Comparison of ENCODE assay signal across 8 cellular contexts in the genomic region with DNA sequence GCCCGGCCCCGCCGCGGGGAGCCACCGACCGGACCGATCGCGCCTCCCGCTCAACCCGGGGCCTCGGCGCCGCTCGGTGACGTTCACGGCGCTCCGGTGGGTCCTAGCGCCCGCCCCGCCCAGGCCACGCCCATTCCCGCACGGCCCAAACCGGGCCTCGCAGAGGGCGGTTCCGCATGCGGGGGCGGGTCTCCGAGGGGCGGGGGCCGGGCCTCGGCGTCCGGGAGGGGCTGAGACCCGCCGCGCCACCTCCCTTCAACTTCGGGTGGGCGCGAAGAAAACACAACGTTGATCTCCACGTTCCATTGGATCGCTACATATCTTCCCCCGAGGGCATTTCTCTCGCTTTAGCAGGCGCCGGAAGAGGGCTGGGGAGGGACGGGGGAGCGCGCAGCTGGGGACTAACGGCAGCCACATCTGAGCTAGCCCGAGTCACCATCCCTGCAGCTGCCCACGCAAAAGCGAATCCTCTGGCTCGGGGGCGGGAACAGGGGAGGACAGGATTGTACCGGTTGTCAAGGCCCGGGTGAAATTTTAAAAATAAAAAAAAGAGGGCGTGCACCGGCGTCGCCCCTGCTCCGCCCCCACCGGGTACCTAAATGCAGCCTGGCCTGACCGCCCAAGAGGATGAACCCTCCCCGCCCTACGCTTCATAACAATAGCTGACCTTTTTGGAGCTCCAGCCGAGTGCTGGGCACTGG. TPM values are rescaled to one million over a fixed set of nuclear protein-coding genes. Genes with fewer than 3 reads are reported as not detected.
A peak's percentile ranks its signal among the peaks of the same experiment; 100 is the strongest.
DNase-seq lines count a peak whose midpoint lies in the region; ATAC-seq, FAIRE-seq and TF ChIP-seq lines count a peak whose summit lies in the region.

A gene (minus strand): TSS at position 78 of the 701 bp plus-strand sequence. CDS start 547 bp downstream, outside the sequence.

- WGBS in thyroid gland, 2 donors, result 1% methylated on average over 18 to 29 of the region's 71 CpGs

- no peaks in the 10 kb centered on the region for H3K79me2 ChIP-seq in parathyroid adenoma

- H3K4me1 ChIP-seq in parathyroid adenoma, result no peaks in the 10 kb centered on the region
- H3K4me1 ChIP-seq in thyroid gland, result peaks cover 7 to 10% of the 10 kb centered on the region in 2 donors

- peaks cover 5% of the 10 kb centered on the region for H3K36me3 ChIP-seq in MG63
- no peaks in the 10 kb centered on the region for H3K36me3 ChIP-seq in parathyroid adenoma (ENCODE audit: control insufficient read depth, insufficient read depth, low read length)
- no peaks in the 10 kb centered on the region for H3K36me3 ChIP-seq in thyroid gland

- TF ChIP-seq POLR2A in H54 (IDR thresholded peaks at IDR 0.05; ENCODE audit: low read depth, low read length), result 0 out of 2 replicates have a peak, but pooled peaks have one; percentile 37
- peak in 1 of 2 donors; percentile 48 for TF ChIP-seq POLR2A in thyroid gland (IDR thresholded peaks at IDR 0.05)

- peak within 1 kb of the TSS; percentile 39 for H3K27ac ChIP-seq in parathyroid adenoma
- H3K27ac ChIP-seq in thyroid gland, result peak within 1 kb of the TSS; percentile 44 to 74 (median 68)

- H3K9me3 ChIP-seq in MG63 (no peaks in the 10 kb centered on the region), parathyroid adenoma (ENCODE audit: control insufficient read depth, low read length) (no peaks in the 10 kb centered on the region), thyroid gland (no peaks in the 10 kb centered on the region)

- peak within 1 kb of the TSS; percentile 90 for H2AFZ ChIP-seq in parathyroid adenoma

- no peaks in the 10 kb centered on the region for H3K9me3 Mint-ChIP-seq in activated naive CD8-positive, alpha-beta T cell treated with anti-CD3 and anti-CD28 coated beads, Interleukin-2, amount 10 ng/mL, durations not matched to agents 7 days and 5 days

- peak within 1 kb of the TSS; percentile 89 for H3K27ac Mint-ChIP-seq in activated naive CD8-positive, alpha-beta T cell treated with anti-CD3 and anti-CD28 coated beads, Interleukin-2, amount 10 ng/mL, durations not matched to agents 7 days and 5 days

- no peak for TF ChIP-seq CTCF in parathyroid adenoma (IDR thresholded peaks at IDR 0.05)
- TF ChIP-seq CTCF in thyroid gland (IDR thresholded peaks at IDR 0.05), result no peak

- H3K9ac ChIP-seq in parathyroid adenoma, result peak within 1 kb of the TSS; percentile 21

- intact Hi-C loops in Right ventricle myocardium superior (cut with DNase I), result no loop called here
- intact Hi-C loops in thyroid gland (cut with DNase I), result no loop called here

- H3K4me3 ChIP-seq in MG63, result peak within 1 kb of the TSS; percentile 78
- peak within 1 kb of the TSS; percentile 86 for H3K4me3 ChIP-seq in parathyroid adenoma (ENCODE audit: low read depth, low read length)
- peak within 1 kb of the TSS; percentile 62 to 83 (median 79) for H3K4me3 ChIP-seq in thyroid gland (replicated peaks in 1 of 3)

- no peak for FAIRE-seq in H54 (lab: Jason Lieb, UNC)

- peaks cover 15% of the 10 kb centered on the region for H3K4me1 Mint-ChIP-seq in activated naive CD8-positive, alpha-beta T cell treated with anti-CD3 and anti-CD28 coated beads, Interleukin-2, amount 10 ng/mL, durations not matched to agents 7 days and 5 days

- peaks cover 10% of the 10 kb centered on the region for H3K36me3 Mint-ChIP-seq in activated naive CD8-positive, alpha-beta T cell treated with anti-CD3 and anti-CD28 coated beads, Interleukin-2, amount 10 ng/mL, durations not matched to agents 7 days and 5 days

- peaks cover 16% of the 10 kb centered on the region for H3K27me3 Mint-ChIP-seq in activated naive CD8-positive, alpha-beta T cell treated with anti-CD3 and anti-CD28 coated beads, Interleukin-2, amount 10 ng/mL, durations not matched to agents 7 days and 5 days

- H3K4me2 ChIP-seq in parathyroid adenoma (ENCODE audit: low read length), result peak within 1 kb of the TSS; percentile 99

- peak; percentile 82 for ATAC-seq in activated naive CD8-positive, alpha-beta T cell treated with anti-CD3 and anti-CD28 coated beads, Interleukin-2, amount 10 ng/mL, durations not matched to agents 7 days and 5 days (ENCODE audit: low read depth)
- ATAC-seq in Right ventricle myocardium superior (ENCODE audit: poor library complexity), result peak; percentile 99

- peak within 1 kb of the TSS; percentile 92 for H3K4me3 Mint-ChIP-seq in activated naive CD8-positive, alpha-beta T cell treated with anti-CD3 and anti-CD28 coated beads, Interleukin-2, amount 10 ng/mL, durations not matched to agents 7 days and 5 days

- peak; percentile 81 for DNase-seq in GDM1 (lab: John Stamatoyannopoulos, UW)
- peak; percentile 84 for DNase-seq in H54 (ENCODE audit: insufficient read length, low spot score)
- DNase-seq in MG63, result peak; percentile 91
- DNase-seq in SW 1271 (lab: John Stamatoyannopoulos, UW), result peak; percentile 41 to 61
- DNase-seq in activated naive CD8-positive, alpha-beta T cell treated with anti-CD3 and anti-CD28 coated beads, Interleukin-2, amount 10 ng/mL, durations not matched to agents 7 days and 5 days, result peak; percentile 97
- peak; percentile 92 for DNase-seq in Right ventricle myocardium superior
- DNase-seq in thyroid gland, result peak; percentile 82

- H3K27me3 ChIP-seq in MG63 (no peaks in the 10 kb centered on the region), parathyroid adenoma (ENCODE audit: control insufficient read depth, insufficient read depth, low read length) (no peaks in the 10 kb centered on the region), thyroid gland (no peaks in the 10 kb centered on the region)

- POLR2A ChIA-PET in activated naive CD8-positive, alpha-beta T cell treated with anti-CD3 and anti-CD28 coated beads, Interleukin-2, amount 10 ng/mL, durations not matched to agents 7 days and 5 days (lab: Charles Lee), result interaction anchor here (0.6 to 3.0 kb wide), 15 partner anchors 9 to 338 kb away, joined by 3 to 24 read pairs (median 8); a partner anchor contains a TSS

RNA-seq across cellular contexts. Expression of the gene that starts here (rescaled TPM):
- 60.2 and 71.1 TPM in 2 replicates for total RNA-seq in MG63 (2014; rRNA removed; shearing (Covaris generic); ENCODE audit: low replicate concordance)
- 100 to 1,000 TPM in 1 of 2 experiments, 10 to 100 TPM in 1; 95.4 to 103 TPM for total RNA-seq in activated naive CD8-positive, alpha-beta T cell treated with anti-CD3 and anti-CD28 coated beads, Interleukin-2, amount 10 ng/mL, durations not matched to agents 7 days and 5 days
- total RNA-seq in Right ventricle myocardium superior (15.8 TPM), thyroid gland (10 to 100 TPM; 12.0 to 43.9 (median 21.5) TPM)

Comparison
In these comparisons a context has a peak if more than half of its experiments do, and no peak if none do; other contexts are left out.
1. Peak in every context shown above with its lines: DNase-seq, ATAC-seq, H3K4me3 ChIP-seq and H3K27ac ChIP-seq.